ENCODE assay signal across 9 cellular contexts in the genomic region with DNA sequence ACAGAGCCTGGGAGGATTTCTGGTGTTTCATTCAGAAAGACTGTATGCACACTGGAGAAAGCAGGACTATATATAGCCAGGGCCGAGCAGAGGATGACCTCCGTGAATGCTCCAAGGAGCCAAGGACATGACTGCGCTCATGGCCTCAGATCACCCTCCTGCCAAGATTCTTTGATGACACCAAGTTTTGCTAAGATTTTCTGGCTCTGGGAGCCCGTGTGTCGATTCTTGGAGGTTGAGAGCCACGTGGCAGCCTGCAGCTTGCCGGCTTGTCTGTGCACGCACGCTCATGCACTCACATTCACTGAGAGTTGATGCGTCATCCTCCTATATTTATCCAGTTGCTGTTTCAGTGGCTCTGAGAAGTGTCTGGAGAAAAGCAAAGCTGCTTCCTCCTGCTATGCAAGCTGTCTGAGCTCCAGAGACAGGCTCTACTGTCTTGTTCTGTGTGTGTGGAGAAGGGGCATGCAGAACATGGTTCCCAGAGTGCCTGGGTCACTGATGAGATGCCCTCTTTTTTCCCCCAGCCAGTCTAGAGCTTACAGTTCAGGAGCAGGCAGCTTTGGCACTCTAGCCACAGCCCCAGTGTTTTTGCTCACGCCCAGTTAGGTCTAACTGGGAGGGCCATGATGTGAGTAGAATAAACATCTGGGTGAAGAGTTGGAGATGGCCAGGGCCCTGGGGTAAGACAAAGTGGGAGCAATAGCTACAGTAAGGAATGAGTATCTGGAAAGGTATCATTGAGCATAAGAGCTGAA.
A peak's percentile ranks its signal among the peaks of the same experiment; 100 is the strongest.
DNase-seq lines count a peak whose midpoint lies in the region; ATAC-seq and TF ChIP-seq lines count a peak whose summit lies in the region.
"Had no signal": no experiment of that assay in that cellular context is flagged by ENCODE, and none has a peak within 500 bp of the region (broad histone marks: within the 10 kb centered on the region; RNA-seq: fewer than 3 reads in every experiment).

No MANE protein-coding gene starts in this region.

- no peak for TF ChIP-seq CTCF in SK-N-SH (IDR thresholded peaks at IDR 0.05)

- CTCF ChIA-PET in SK-N-SH (lab: Yijun Ruan, JAX): interaction anchor here (0.9 to 5.4 kb wide), 4 partner anchors 13 to 652 kb away, joined by 3 to 19 read pairs (median 4); no protein-coding TSS in a partner anchor

- POLR2A ChIA-PET in SK-N-SH (lab: Yijun Ruan, JAX): no interaction called here

- H3K9ac ChIP-seq in GM23248 (peak overlapping the region; percentile 76), SK-N-SH (peak overlapping the region; percentile 26)

- peak overlapping the region; percentile 70 for H3K4me2 ChIP-seq in GM23248 (ENCODE audit: unreplicated experiment)
- peak overlapping the region; percentile 60 for H3K4me2 ChIP-seq in SK-N-SH

- H3K27me3 ChIP-seq in GM23248 (replicated peaks; ENCODE audit: insufficient read depth): no peaks in the 10 kb centered on the region
- H3K27me3 ChIP-seq in SK-N-SH (ENCODE audit: insufficient read depth): no peaks in the 10 kb centered on the region

- H3K4me1 ChIP-seq in GM23248 (ENCODE audit: insufficient read depth) (peaks cover 35% of the 10 kb centered on the region), SK-N-SH (ENCODE audit: control insufficient read depth in 1 of 2, insufficient read depth in 2 of 2, low read depth in 1 of 2, low read length in 1 of 2) (peaks cover 6 to 31% of the 10 kb centered on the region in 2 experiments)

- H3K36me3 Mint-ChIP-seq in activated naive CD4-positive, alpha-beta T cell treated with anti-CD3 and anti-CD28 coated beads, Interleukin-2, amount 50 U/mL, for 72 hours: no peaks in the 10 kb centered on the region
- H3K36me3 Mint-ChIP-seq: type B pancreatic cell had no signal

- H3K4me3 ChIP-seq in GM23248: peak overlapping the region; percentile 39
- no peak overlapping the region for H3K4me3 ChIP-seq in SK-N-SH (ENCODE audit: low read depth in 2 of 2, low read length in 1 of 2)
- H3K4me3 ChIP-seq in skin epidermis: no peak overlapping the region

- no peaks in the 10 kb centered on the region for H3K36me3 ChIP-seq in GM23248 (ENCODE audit: low read depth)
- H3K36me3 ChIP-seq in SK-N-SH (replicated peaks in 1 of 2; ENCODE audit: control insufficient read depth in 1 of 2, insufficient read depth in 2 of 2, low read length in 1 of 2): no peaks in the 10 kb centered on the region

- peak; percentile 100 for DNase-seq in GM23248
- DNase-seq in SK-N-SH: no peak
- DNase-seq in globus pallidus (ENCODE audit: low spot score): peak; percentile 29
- no peak for DNase-seq in activated naive CD4-positive, alpha-beta T cell treated with anti-CD3 and anti-CD28 coated beads, Interleukin-2, amount 50 U/mL, for 72 hours (ENCODE audit: low spot score in 2 of 2)
- DNase-seq in activated naive CD4-positive, alpha-beta T cell treated with anti-CD3 and anti-CD28 coated beads, Interleukin-2, amount 50 U/mL, for 16 hours: no peak
- DNase-seq in COLO829 (ENCODE audit: low spot score): no peak

- H3K79me2 ChIP-seq in GM23248 (ENCODE audit: insufficient read depth) (no peaks in the 10 kb centered on the region), SK-N-SH (ENCODE audit: insufficient read depth) (no peaks in the 10 kb centered on the region)

- TF ChIP-seq RAD21 in SK-N-SH (IDR thresholded peaks at IDR 0.05; ENCODE audit: low read length): no peak

- no peaks in the 10 kb centered on the region for H4K20me1 ChIP-seq in GM23248 (ENCODE audit: insufficient read depth)
- no peaks in the 10 kb centered on the region for H4K20me1 ChIP-seq in SK-N-SH (ENCODE audit: insufficient read depth)

- H3F3A ChIP-seq in GM23248 (ENCODE audit: insufficient read depth) (peaks cover 33% of the 10 kb centered on the region), SK-N-SH (replicated peaks; ENCODE audit: insufficient read depth) (peaks cover 37% of the 10 kb centered on the region)

- no peak for ATAC-seq in activated naive CD4-positive, alpha-beta T cell treated with anti-CD3 and anti-CD28 coated beads, Interleukin-2, amount 50 U/mL, for 72 hours
- ATAC-seq in GM19455 (IDR thresholded peaks at IDR 0.05; ENCODE audit: unreplicated experiment): no peak

- H3K9me3 ChIP-seq in GM23248 (ENCODE audit: low read depth) (no peaks in the 10 kb centered on the region), SK-N-SH (no peaks in the 10 kb centered on the region)

- H2AFZ ChIP-seq in GM23248: peak overlapping the region; percentile 35
- peak overlapping the region; percentile 36; the same call in 1 of the 2 replicates for H2AFZ ChIP-seq in SK-N-SH (ENCODE audit: low read depth)

- no peaks in the 10 kb centered on the region for H3K9me2 ChIP-seq in GM23248 (ENCODE audit: insufficient read depth)
- no peaks in the 10 kb centered on the region for H3K9me2 ChIP-seq in SK-N-SH

- no peak overlapping the region for H3K27ac Mint-ChIP-seq in activated naive CD4-positive, alpha-beta T cell treated with anti-CD3 and anti-CD28 coated beads, Interleukin-2, amount 50 U/mL, for 72 hours
- H3K27ac Mint-ChIP-seq: type B pancreatic cell had no signal

- no peak for TF ChIP-seq EP300 in SK-N-SH (IDR thresholded peaks at IDR 0.05; ENCODE audit: borderline replicate concordance in 1 of 2, low read depth in 1 of 2, low read length in 1 of 2)

- 1% methylated on average over 11 of the region's 11 CpGs for WGBS in GM23248 (ENCODE audit: low coverage in 1 of 2, low lambda C conversion rate in 2 of 2, missing lambda C conversion rate in 2 of 2), 2 experiments
- WGBS in SK-N-SH (ENCODE audit: low lambda C conversion rate): 72% methylated on average over 7 of the region's 11 CpGs

- in situ Hi-C loops in GM23248 (cut with MboI): no loop called here

- no peaks in the 10 kb centered on the region for H3K9me3 Mint-ChIP-seq in activated naive CD4-positive, alpha-beta T cell treated with anti-CD3 and anti-CD28 coated beads, Interleukin-2, amount 50 U/mL, for 72 hours
- H3K9me3 Mint-ChIP-seq: type B pancreatic cell had no signal

- H3K27ac ChIP-seq in GM23248: peak overlapping the region; percentile 95
- peak overlapping the region in 1 of 2 experiments; percentile 75; a peak in 3 of 4 replicates for H3K27ac ChIP-seq in SK-N-SH (ENCODE audit: low read depth in 2 of 2, low read length in 1 of 2)
- H3K27ac ChIP-seq in skin epidermis: peak overlapping the region in 14 of 21 experiments; percentile 6 to 76 (median 38)

TF ChIP-seq in SK-N-SH, 30 proteins besides CTCF, POLR2A, EP300 and RAD21:
- peak; percentile 36; the same call in 1 of the 2 replicates for TF ChIP-seq TCF12 (IDR thresholded peaks at IDR 0.05)
- peak; percentile 69; the same call in 1 of the 2 replicates for TF ChIP-seq MEF2A (IDR thresholded peaks at IDR 0.05; ENCODE audit: borderline replicate concordance, low read depth)
- no peak for TF ChIP-seq TEAD4 (IDR thresholded peaks at IDR 0.05; ENCODE audit: borderline replicate concordance, insufficient read depth)
- TF ChIP-seq NFIC (IDR thresholded peaks at IDR 0.05; ENCODE audit: borderline replicate concordance): peak; percentile 11; the same call in 1 of the 2 replicates
- TF ChIP-seq FOSL2 (IDR thresholded peaks at IDR 0.05; ENCODE audit: borderline replicate concordance, low read depth): peak; percentile 18; the same call in 1 of the 2 replicates
- peak; percentile 82; the same call in 1 of the 2 replicates for TF ChIP-seq MAX (IDR thresholded peaks at IDR 0.05; ENCODE audit: low read depth)
- no peak for TF ChIP-seq MXI1 (IDR thresholded peaks at IDR 0.05; ENCODE audit: low read depth, low read length)
- 0 out of 2 replicates have a peak, but pooled peaks have one; percentile 13 for TF ChIP-seq PBX3 (IDR thresholded peaks at IDR 0.05)
- no peak for TF ChIP-seq GABPA (IDR thresholded peaks at IDR 0.05; ENCODE audit: low read depth)

Comparison
In these comparisons a context has a peak if more than half of its experiments do, and no peak if none do; other contexts are left out.
1. DNase-seq: peak in GM23248 (single experiment) and globus pallidus (single experiment); none in SK-N-SH (single experiment), activated naive CD4-positive, alpha-beta T cell treated with anti-CD3 and anti-CD28 coated beads, Interleukin-2, amount 50 U/mL, for 72 hours (0 of 2), activated naive CD4-positive, alpha-beta T cell treated with anti-CD3 and anti-CD28 coated beads, Interleukin-2, amount 50 U/mL, for 16 hours (single experiment) and COLO829 (single experiment).